In genomic region chr14:79809849-79810612, GRCh38 we compare ENCODE assay signal across 9 cellular contexts.
DNase-seq lines count a peak whose midpoint lies in the region; ATAC-seq, FAIRE-seq and TF ChIP-seq lines count a peak whose summit lies in the region.
"Had no signal": no experiment of that assay in that cellular context is flagged by ENCODE, and none has a peak within 500 bp of the region (broad histone marks: within the 10 kb centered on the region; RNA-seq: fewer than 3 reads in every experiment).

No MANE protein-coding gene starts in this region.

- intact Hi-C loops in PC-3 (cut with micrococcal nuclease) = loop anchor here (1.0 to 5.0 kb wide), 4 partner anchors 227 to 1052 kb away; no protein-coding TSS in a partner anchor

- H3K4me1 ChIP-seq in BLaER1 (peaks cover 19% of the 10 kb centered on the region), PC-3 (ENCODE audit: insufficient read depth, low read length) (no peaks in the 10 kb centered on the region), keratinocyte (ENCODE audit: control insufficient read depth, extremely low read depth, insufficient read depth, low read length) (no peaks in the 10 kb centered on the region)

- 0 out of 2 replicates have a peak overlapping the region, but pooled peaks have one; percentile 10 for H3K27ac ChIP-seq in BLaER1
- H3K27ac ChIP-seq in PC-3 (ENCODE audit: low read length) = no peak overlapping the region
- H3K27ac ChIP-seq in keratinocyte (ENCODE audit: control insufficient read depth, insufficient read depth, low read length) = no peak overlapping the region

- no peak for FAIRE-seq in keratinocyte (lab: Jason Lieb, UNC)

- H3K79me2 ChIP-seq in PC-3 (ENCODE audit: low read length) (no peaks in the 10 kb centered on the region), keratinocyte (ENCODE audit: control insufficient read depth, insufficient read depth, low read length) (no peaks in the 10 kb centered on the region)

- H3K4me3 Mint-ChIP-seq in stimulated activated effector memory CD8-positive, alpha-beta T cell treated with anti-CD3 and anti-CD28 coated beads, Interleukin-12 subunit alpha, Interleukin-12 subunit beta, amount 100 ng/mL, for 72 hours = no peak overlapping the region

- peaks cover 12% of the 10 kb centered on the region; the same call in 1 of the 2 replicates for H3K9me3 ChIP-seq in BLaER1
- no peaks in the 10 kb centered on the region for H3K9me3 ChIP-seq in PC-3 (ENCODE audit: low read length)
- no peaks in the 10 kb centered on the region for H3K9me3 ChIP-seq in keratinocyte (ENCODE audit: control insufficient read depth, low read depth, low read length)

- dilution Hi-C loops in keratinocyte (cut with MboI; ENCODE audit: extremely low pct_ligation_motif_present, low sequenced_read_pairs) = no loop called here

- peak overlapping the region; percentile 35; the same call in 1 of the 2 replicates for H2AFZ ChIP-seq in PC-3 (ENCODE audit: low read length)
- no peak overlapping the region for H2AFZ ChIP-seq in keratinocyte (ENCODE audit: control insufficient read depth, low read length)

- H3K27ac Mint-ChIP-seq in stimulated activated effector memory CD8-positive, alpha-beta T cell treated with anti-CD3 and anti-CD28 coated beads, Interleukin-12 subunit alpha, Interleukin-12 subunit beta, amount 100 ng/mL, for 72 hours = no peak overlapping the region

- DNase-seq in HuH-7 (ENCODE audit: low spot score) = peak; percentile 5
- peak; percentile 64 for DNase-seq in PC-3
- DNase-seq in keratinocyte (ENCODE audit: low read depth, low spot score) = no peak
- DNase-seq in cortex of kidney (lab: John Stamatoyannopoulos, UW) = no peak
- no peak for DNase-seq in stimulated activated effector memory CD8-positive, alpha-beta T cell treated with anti-CD3 and anti-CD28 coated beads, Interleukin-12 subunit alpha, Interleukin-12 subunit beta, amount 100 ng/mL, for 72 hours (ENCODE audit: low spot score in 2 of 2)
- DNase-seq: activated effector memory CD4-positive, alpha-beta T cell treated with anti-CD3 and anti-CD28 coated beads, Interleukin-2, amount 50 U/mL, for 16 hours had no signal

- H3F3A ChIP-seq in PC-3 (ENCODE audit: low read length, unreplicated experiment) = no peaks in the 10 kb centered on the region

- H3K36me3 Mint-ChIP-seq in stimulated activated effector memory CD8-positive, alpha-beta T cell treated with anti-CD3 and anti-CD28 coated beads, Interleukin-12 subunit alpha, Interleukin-12 subunit beta, amount 100 ng/mL, for 72 hours = no peaks in the 10 kb centered on the region

- H3K9me3 Mint-ChIP-seq in stimulated activated effector memory CD8-positive, alpha-beta T cell treated with anti-CD3 and anti-CD28 coated beads, Interleukin-12 subunit alpha, Interleukin-12 subunit beta, amount 100 ng/mL, for 72 hours = peaks cover 13% of the 10 kb centered on the region

- H3K4me2 ChIP-seq in BLaER1 (peak overlapping the region; percentile 31), PC-3 (ENCODE audit: low read length) (no peak overlapping the region), keratinocyte (ENCODE audit: control insufficient read depth, extremely low read depth, insufficient read depth, low read depth, low read length) (no peak overlapping the region)

- H4K20me1 ChIP-seq in BLaER1 (no peaks in the 10 kb centered on the region), PC-3 (ENCODE audit: low read length) (no peaks in the 10 kb centered on the region), keratinocyte (ENCODE audit: control insufficient read depth, extremely low read depth, insufficient read depth, low read length) (no peaks in the 10 kb centered on the region)

- no peaks in the 10 kb centered on the region for H3K36me3 ChIP-seq in BLaER1
- no peaks in the 10 kb centered on the region for H3K36me3 ChIP-seq in PC-3 (ENCODE audit: low read depth, low read length)
- no peaks in the 10 kb centered on the region for H3K36me3 ChIP-seq in keratinocyte (ENCODE audit: control insufficient read depth in 2 of 2, extremely low read depth in 1 of 2, insufficient read depth in 2 of 2, low read length in 2 of 2)

- H3K9me1 ChIP-seq in keratinocyte (ENCODE audit: control insufficient read depth, extremely low read depth, insufficient read depth, low read length) = no peaks in the 10 kb centered on the region

- H3K9ac ChIP-seq in BLaER1 = no peak overlapping the region
- no peak overlapping the region for H3K9ac ChIP-seq in PC-3 (ENCODE audit: low read length)
- H3K9ac ChIP-seq in keratinocyte (ENCODE audit: control insufficient read depth, extremely low read depth, insufficient read depth, low read length) = no peak overlapping the region

- CTCF ChIA-PET in PC-3 (lab: Charles Lee) = interaction anchor here (0.6 to 1.7 kb wide), 7 partner anchors 246 to 1177 kb away, joined by 3 to 10 read pairs (median 3); no protein-coding TSS in a partner anchor

- ATAC-seq in PC-3 (peak; percentile 67), GM21528 (IDR thresholded peaks at IDR 0.05; ENCODE audit: low FRiP score, unreplicated experiment) (no peak), GM18868 (IDR thresholded peaks at IDR 0.05; ENCODE audit: unreplicated experiment) (no peak)
- ATAC-seq in stimulated activated effector memory CD8-positive, alpha-beta T cell treated with anti-CD3 and anti-CD28 coated beads, Interleukin-12 subunit alpha, Interleukin-12 subunit beta, amount 100 ng/mL, for 72 hours = no peak

- H3K27me3 ChIP-seq in BLaER1 (no peaks in the 10 kb centered on the region), PC-3 (ENCODE audit: low read length) (no peaks in the 10 kb centered on the region), keratinocyte (ENCODE audit: control insufficient read depth, extremely low read depth, insufficient read depth, low read length) (no peaks in the 10 kb centered on the region)

- H3K4me3 ChIP-seq in BLaER1 = no peak overlapping the region
- H3K4me3 ChIP-seq in PC-3 (ENCODE audit: low read length) = no peak overlapping the region
- H3K4me3 ChIP-seq in keratinocyte (ENCODE audit: control insufficient read depth in 2 of 3, extremely low read depth in 1 of 3, insufficient read depth in 2 of 3, low read depth in 1 of 3, low read length in 3 of 3) = no peak overlapping the region

- no TSS peak for BruUV-seq in PC-3 (replicated peaks; lab: Mats Ljungman, UMichigan)

- POLR2A ChIA-PET in PC-3 (lab: Charles Lee; ENCODE audit: unreplicated experiment) = interaction anchor here (0.6 kb wide), 2 partner anchors 11 to 46 kb away, joined by 3 to 7 read pairs; no protein-coding TSS in a partner anchor

- no peaks in the 10 kb centered on the region for H3K9me2 ChIP-seq in PC-3 (replicated peaks; ENCODE audit: low read length)

- no peaks in the 10 kb centered on the region for H3K4me1 Mint-ChIP-seq in stimulated activated effector memory CD8-positive, alpha-beta T cell treated with anti-CD3 and anti-CD28 coated beads, Interleukin-12 subunit alpha, Interleukin-12 subunit beta, amount 100 ng/mL, for 72 hours

- TF ChIP-seq CTCF in PC-3 (conservative IDR thresholded peaks at IDR 0.05; ENCODE audit: low read depth, low read length) (peak; percentile 71), keratinocyte (optimal IDR thresholded peaks at IDR 0.05 in 1 of 3, IDR thresholded peaks at IDR 0.05 in 1 of 3, conservative IDR thresholded peaks at IDR 0.05 in 1 of 3; ENCODE audit: extremely low read depth in 1 of 3, insufficient read depth in 2 of 3, low read length in 3 of 3) (peak in 2 of 3 experiments; percentile 20 to 37)

Comparison
In these comparisons a context has a peak if more than half of its experiments do, and no peak if none do; other contexts are left out.
1. DNase-seq: peak in HuH-7 (single experiment) and PC-3 (single experiment); none in keratinocyte (single experiment), cortex of kidney (single experiment) and stimulated activated effector memory CD8-positive, alpha-beta T cell treated with anti-CD3 and anti-CD28 coated beads, Interleukin-12 subunit alpha, Interleukin-12 subunit beta, amount 100 ng/mL, for 72 hours (0 of 2).